ENCODE assay signal across 8 cellular contexts in the genomic region with DNA sequence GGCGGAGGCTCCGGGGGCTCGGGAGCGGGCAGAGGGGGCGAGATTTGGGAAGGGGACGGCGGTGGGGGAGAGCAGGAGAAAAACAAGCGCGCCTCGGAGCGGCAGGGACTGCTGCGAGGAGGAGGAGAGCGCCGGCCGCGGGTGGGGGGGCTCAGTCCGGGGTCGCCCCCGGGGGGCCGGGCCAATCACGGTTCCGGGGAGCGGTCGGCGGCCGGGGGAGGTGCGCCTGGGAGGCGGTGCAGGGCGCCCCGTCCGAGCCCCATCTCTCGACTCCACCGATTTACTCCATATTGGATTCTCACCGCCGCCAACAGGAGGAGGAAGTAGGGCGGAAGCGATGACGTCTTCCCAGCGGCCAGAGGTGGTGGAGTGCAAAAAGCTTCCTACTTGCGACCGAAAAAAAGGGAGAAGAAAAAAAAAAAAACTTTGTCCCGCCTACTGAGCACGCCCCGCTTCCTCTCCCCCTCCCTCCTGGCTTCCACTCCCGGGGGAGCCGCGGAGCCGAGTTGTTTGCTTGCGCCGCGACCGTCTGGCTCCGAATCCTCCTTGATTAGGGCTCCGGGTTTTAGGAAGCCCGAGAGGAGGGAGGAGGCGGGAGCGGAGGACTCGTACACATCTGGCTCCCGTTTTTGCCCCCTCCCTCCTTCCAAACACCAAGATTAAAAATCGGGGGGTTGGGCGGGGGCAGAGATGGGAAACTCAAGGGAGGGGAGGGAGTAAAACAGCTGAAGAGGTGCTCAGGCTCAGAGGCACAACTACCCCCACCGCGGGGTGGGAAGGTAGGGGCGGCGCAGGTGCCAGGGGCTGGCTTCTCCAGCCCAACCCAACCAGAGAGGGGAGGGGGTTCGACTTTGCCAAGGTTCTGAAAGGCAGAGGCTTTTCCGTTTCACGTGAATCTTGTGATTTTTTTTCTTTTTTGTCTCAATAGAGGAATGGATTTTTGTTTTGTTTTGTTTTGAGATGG. TPM values are rescaled to one million over a fixed set of nuclear protein-coding genes. Genes with fewer than 3 reads are reported as not detected.
DNase-seq lines count a peak whose midpoint lies in the region; ATAC-seq, FAIRE-seq and TF ChIP-seq lines count a peak whose summit lies in the region.

A gene with protein sequence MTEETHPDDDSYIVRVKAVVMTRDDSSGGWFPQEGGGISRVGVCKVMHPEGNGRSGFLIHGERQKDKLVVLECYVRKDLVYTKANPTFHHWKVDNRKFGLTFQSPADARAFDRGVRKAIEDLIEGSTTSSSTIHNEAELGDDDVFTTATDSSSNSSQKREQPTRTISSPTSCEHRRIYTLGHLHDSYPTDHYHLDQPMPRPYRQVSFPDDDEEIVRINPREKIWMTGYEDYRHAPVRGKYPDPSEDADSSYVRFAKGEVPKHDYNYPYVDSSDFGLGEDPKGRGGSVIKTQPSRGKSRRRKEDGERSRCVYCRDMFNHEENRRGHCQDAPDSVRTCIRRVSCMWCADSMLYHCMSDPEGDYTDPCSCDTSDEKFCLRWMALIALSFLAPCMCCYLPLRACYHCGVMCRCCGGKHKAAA (minus strand): TSS at position 373 of the 964 bp plus-strand sequence. CDS start 612 bp downstream, outside the sequence.

- TF ChIP-seq EP300 in A549 (IDR thresholded peaks at IDR 0.05), result 0 out of 5 replicates have a peak, but pooled peaks of 1 of the 2 experiments have one; percentile 14

- peak in 1 of 2 experiments; percentile 33; a peak in 3 of 5 replicates for TF ChIP-seq RAD21 in A549 (conservative IDR thresholded peaks at IDR 0.05 in 1 of 2, IDR thresholded peaks at IDR 0.05 in 1 of 2)

- H3K4me2 ChIP-seq in A549, result peak within 1 kb of the TSS; percentile 83

- H3K4me1 ChIP-seq in A549, result peaks cover 25% of the 10 kb centered on the region

- DNase-seq in A549 (ENCODE audit: low read depth in 1 of 2, low spot score in 1 of 2) (peak; percentile 81 to 96), NCI-H510A treated with DMSO at 0.1 percent for 48 hours (lab: John Stamatoyannopoulos, UW) (peak; percentile 77), dedifferentiated amniotic fluid mesenchymal stem cell (ENCODE audit: extremely low spot score) (peak; percentile 96), left kidney (ENCODE audit: low read depth, low spot score) (peak; percentile 98)
- peak; percentile 53 to 58 for DNase-seq in activated CD4-positive, alpha-beta T cell treated with anti-CD3 and anti-CD28 coated beads for 4 hours
- DNase-seq in stimulated activated CD4-positive, alpha-beta T cell treated with anti-CD3 and anti-CD28 coated beads, Interleukin-1b, Interleukin-23, amount 100 ng/mL, for 48 hours, result peak; percentile 81

- CTCF ChIA-PET in A549 (lab: Yijun Ruan, JAX), result interaction anchor here (0.7 to 2.9 kb wide), 5 partner anchors 11 to 167 kb away, joined by 3 to 10 read pairs (median 3); no protein-coding TSS in a partner anchor

- peak; percentile 41 for TF ChIP-seq POLR2A in A549 (IDR thresholded peaks at IDR 0.05; ENCODE audit: low read length)

- TF ChIP-seq CTCF in A549 (IDR thresholded peaks at IDR 0.05), result 0 out of 3 replicates have a peak, but pooled peaks have one; percentile 9

- under 1% methylated on average over 43 of the region's 68 CpGs for WGBS in A549 (ENCODE audit: missing lambda C conversion rate)

- FAIRE-seq in A549 (lab: Jason Lieb, UNC), result no peak

- POLR2A ChIA-PET in A549 (lab: Yijun Ruan, JAX), result interaction anchor here (0.6 to 1.2 kb wide), 9 partner anchors 11 to 167 kb away, joined by 3 to 8 read pairs (median 4); no protein-coding TSS in a partner anchor

- H3K27ac ChIP-seq in A549, result peak within 1 kb of the TSS; percentile 83 to 94

- peak within 1 kb of the TSS; percentile 96 for H3K4me3 ChIP-seq in A549

- H3K9me3 ChIP-seq in A549, result no peaks in the 10 kb centered on the region

- ATAC-seq in A549 (peak; percentile 57 to 78), GM18868 (IDR thresholded peaks at IDR 0.05; ENCODE audit: unreplicated experiment) (peak; percentile 33), HG03432 (IDR thresholded peaks at IDR 0.05; ENCODE audit: unreplicated experiment) (peak; percentile 30)

TF ChIP-seq in A549, 52 proteins besides CTCF, POLR2A, EP300 and RAD21:
- peak; percentile 26 for TF ChIP-seq SMC3 (IDR thresholded peaks at IDR 0.05)
- TF ChIP-seq TFCP2L1 (CRISPR knock-in tag; IDR thresholded peaks at IDR 0.05), result no peak; the same call in 1 of the 2 replicates
- no peak for TF ChIP-seq HOXB13 (CRISPR knock-in tag; IDR thresholded peaks at IDR 0.05; ENCODE audit: low read depth)
- TF ChIP-seq EHF (CRISPR knock-in tag; IDR thresholded peaks at IDR 0.05), result peak; percentile 30; the same call in 1 of the 2 replicates
- peak; percentile 68 to 90 for TF ChIP-seq JUN (IDR thresholded peaks at IDR 0.05)
- TF ChIP-seq MYC (IDR thresholded peaks at IDR 0.05; ENCODE audit: borderline replicate concordance, low read length), result peak; percentile 74
- TF ChIP-seq, protein P1, sequence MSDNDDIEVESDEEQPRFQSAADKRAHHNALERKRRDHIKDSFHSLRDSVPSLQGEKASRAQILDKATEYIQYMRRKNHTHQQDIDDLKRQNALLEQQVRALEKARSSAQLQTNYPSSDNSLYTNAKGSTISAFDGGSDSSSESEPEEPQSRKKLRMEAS (IDR thresholded peaks at IDR 0.05), result peak; percentile 66
- peak; percentile 47; the same call in 1 of the 2 replicates for TF ChIP-seq PHF8 (IDR thresholded peaks at IDR 0.05; ENCODE audit: borderline replicate concordance, low read depth)
- TF ChIP-seq E2F6 (IDR thresholded peaks at IDR 0.05; ENCODE audit: borderline replicate concordance, low read depth), result peak; percentile 49
- peak; percentile 51; the same call in 1 of the 2 replicates for TF ChIP-seq RFX5 (IDR thresholded peaks at IDR 0.05)
- TF ChIP-seq MAZ (IDR thresholded peaks at IDR 0.05; ENCODE audit: borderline replicate concordance, low read depth, low read length), result peak; percentile 98
- TF ChIP-seq GATA3 (IDR thresholded peaks at IDR 0.05; ENCODE audit: borderline replicate concordance), result peak; percentile 54; the same call in 1 of the 2 replicates
- TF ChIP-seq, protein P2, sequence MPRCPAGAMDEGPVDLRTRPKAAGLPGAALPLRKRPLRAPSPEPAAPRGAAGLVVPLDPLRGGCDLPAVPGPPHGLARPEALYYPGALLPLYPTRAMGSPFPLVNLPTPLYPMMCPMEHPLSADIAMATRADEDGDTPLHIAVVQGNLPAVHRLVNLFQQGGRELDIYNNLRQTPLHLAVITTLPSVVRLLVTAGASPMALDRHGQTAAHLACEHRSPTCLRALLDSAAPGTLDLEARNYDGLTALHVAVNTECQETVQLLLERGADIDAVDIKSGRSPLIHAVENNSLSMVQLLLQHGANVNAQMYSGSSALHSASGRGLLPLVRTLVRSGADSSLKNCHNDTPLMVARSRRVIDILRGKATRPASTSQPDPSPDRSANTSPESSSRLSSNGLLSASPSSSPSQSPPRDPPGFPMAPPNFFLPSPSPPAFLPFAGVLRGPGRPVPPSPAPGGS (IDR thresholded peaks at IDR 0.05), result peak; percentile 57
- peak; percentile 65; the same call in 1 of the 2 replicates for TF ChIP-seq KDM5A (IDR thresholded peaks at IDR 0.05)
- no peak for TF ChIP-seq ZSCAN20 (CRISPR knock-in tag; IDR thresholded peaks at IDR 0.05)
- no peak for TF ChIP-seq ZC3H11A (IDR thresholded peaks at IDR 0.05)
- TF ChIP-seq CHD2 (IDR thresholded peaks at IDR 0.05; ENCODE audit: low read length, partially characterized antibody), result no peak
- TF ChIP-seq CEBPB (IDR thresholded peaks at IDR 0.05), result peak in 1 of 2 experiments; percentile 56; a peak in 1 of 4 replicates

RNA-seq across cellular contexts. Expression of the gene that starts here (rescaled TPM):
- polyA plus RNA-seq in A549 (2011; rRNA removed) (28.1 and 29.3 TPM in 2 replicates), A549 (2017; fragmentation: RNase III; extraction: RNeasy Plus Mini Kit Qiagen cat#74134 plus additional on column Dnase treatment) (18.9 to 22.6 TPM (median 20.6 TPM) in 3 replicates)
- 22.4 and 26.0 TPM in 2 replicates for polyA plus RNA-seq in A549 (2012; cell fraction: cytosol; rRNA removed)
- 18.5 and 23.7 TPM in 2 replicates for polyA plus RNA-seq in A549 (2012; cell fraction: nucleus; rRNA removed)
- 24.1 and 25.4 TPM in 2 replicates for polyA minus RNA-seq in A549 (2011; rRNA and poly(A)+ RNA removed)

Comparison
In these comparisons a context has a peak if more than half of its experiments do, and no peak if none do; other contexts are left out.
1. Peak in every context shown above with its lines: DNase-seq, ATAC-seq, H3K4me3 ChIP-seq and H3K27ac ChIP-seq.